9 cellular contexts compared by ENCODE assay signal in genomic region chr2:176093145-176093888, GRCh38. TPM values are rescaled to one million over a fixed set of nuclear protein-coding genes. Genes with fewer than 3 reads are reported as not detected.
DNase-seq lines count a peak whose midpoint lies in the region; ATAC-seq and TF ChIP-seq lines count a peak whose summit lies in the region.
"Had no signal": no experiment of that assay in that cellular context is flagged by ENCODE, and none has a peak within 500 bp of the region (broad histone marks: within the 10 kb centered on the region; RNA-seq: fewer than 3 reads in every experiment).

No MANE protein-coding gene starts in this region.

- H3K56ac ChIP-seq in mesendoderm (ENCODE audit: low read length), result peak overlapping the region; percentile 56

- WGBS in mesendoderm (ENCODE audit: extremely low coverage, insufficient coverage, low lambda C conversion rate), result no CpG with 5 or more reads among the region's 52 CpGs

- H3K36me3 ChIP-seq in mesendoderm (ENCODE audit: control insufficient read depth, insufficient read depth, low read length), result no peaks in the 10 kb centered on the region

- H4K5ac ChIP-seq in mesendoderm (ENCODE audit: low read length), result no peak overlapping the region

- H3K4me3 ChIP-seq in AG04449 (ENCODE audit: low read depth, low read length) (no peak overlapping the region), mesendoderm (ENCODE audit: low read length) (no peak overlapping the region)

- peaks cover 7% of the 10 kb centered on the region for H3K4me1 ChIP-seq in mesendoderm (ENCODE audit: control insufficient read depth, low read depth, low read length)

- POLR2A ChIA-PET in AG04449 (lab: Yijun Ruan, JAX), result no interaction called here

- no peak overlapping the region for H3K4ac ChIP-seq in mesendoderm (ENCODE audit: low read depth, low read length)

- no peak overlapping the region for H2AK5ac ChIP-seq in mesendoderm (ENCODE audit: low read length)

- H3K9ac ChIP-seq in mesendoderm (ENCODE audit: low read length), result peak overlapping the region; percentile 24

- no peaks in the 10 kb centered on the region for H3K79me1 ChIP-seq in mesendoderm (ENCODE audit: low read length)

- no peak overlapping the region for H2BK5ac ChIP-seq in mesendoderm (ENCODE audit: low read length)

- CTCF ChIA-PET in AG04449 (lab: Yijun Ruan, JAX), result interaction anchor here (0.7 to 6.3 kb wide), 5 partner anchors 402 to 727 kb away, joined by 3 to 82 read pairs (median 3); no protein-coding TSS in a partner anchor

- H3K27me3 ChIP-seq in mesendoderm (ENCODE audit: insufficient read depth, low read length, poor library complexity), result peaks cover 64% of the 10 kb centered on the region

- H3K4me2 ChIP-seq in mesendoderm (ENCODE audit: low read length), result peak overlapping the region; percentile 60

- peak; percentile 6 for TF ChIP-seq CTCF in AG04449 (IDR thresholded peaks at IDR 0.05; ENCODE audit: insufficient read depth, low read length, missing control alignments)

- no peak overlapping the region for H2BK15ac ChIP-seq in mesendoderm (replicated peaks; ENCODE audit: low read depth)

- no peak for DNase-seq in AG04449 (ENCODE audit: low read depth, low spot score)
- DNase-seq in EH (ENCODE audit: low read depth), result peak; percentile 53
- peak; percentile 67 for DNase-seq in SW480 (ENCODE audit: low spot score)
- DNase-seq in mesendoderm, result peak; percentile 48
- DNase-seq in HK-2 (ENCODE audit: unreplicated experiment), result no peak

- H2BK120ac ChIP-seq in mesendoderm (ENCODE audit: low read depth, low read length), result no peak overlapping the region

- peak overlapping the region; percentile 54 for H3K23ac ChIP-seq in mesendoderm (ENCODE audit: low read length)

- H3K27ac ChIP-seq in mesendoderm (ENCODE audit: low read depth, low read length), result no peak overlapping the region

- H4K8ac ChIP-seq in mesendoderm (ENCODE audit: low read depth, low read length), result no peak overlapping the region

- H3K18ac ChIP-seq in mesendoderm (ENCODE audit: low read length), result no peak overlapping the region

- ATAC-seq in GM19463 (IDR thresholded peaks at IDR 0.05; ENCODE audit: unreplicated experiment) (no peak), GM21576 (IDR thresholded peaks at IDR 0.05; ENCODE audit: unreplicated experiment) (no peak), GM18868 (IDR thresholded peaks at IDR 0.05; ENCODE audit: unreplicated experiment) (no peak)
- ATAC-seq: Panc1 had no signal

- H3K79me2 ChIP-seq in mesendoderm (ENCODE audit: control insufficient read depth, insufficient read depth, low read length), result no peaks in the 10 kb centered on the region

RNA-seq across cellular contexts. Expression of gene HOXD13, which starts 0.8 kb away (rescaled TPM):
- 0.18 TPM for polyA plus RNA-seq in mesendoderm (2013, experiment 1 of 2)
- 0.10 TPM for polyA plus RNA-seq in mesendoderm (2013, experiment 2 of 2)

RNA-seq across cellular contexts. Expression of gene HOXD12, which starts 6.3 kb away (rescaled TPM):
- polyA plus RNA-seq in mesendoderm (2013, experiment 1 of 2), result not detected
- polyA plus RNA-seq in mesendoderm (2013, experiment 2 of 2), result not detected

RNA-seq across cellular contexts. Expression of gene EVX2, which starts 9.6 kb away (rescaled TPM):
- 0.01 TPM for polyA plus RNA-seq in mesendoderm (2013, experiment 1 of 2)
- not detected for polyA plus RNA-seq in mesendoderm (2013, experiment 2 of 2)

RNA-seq across cellular contexts. Expression of gene HOXD11, which starts 13.8 kb away (rescaled TPM):
- polyA plus RNA-seq in mesendoderm (2013, experiment 1 of 2), result 0.08 TPM
- polyA plus RNA-seq in mesendoderm (2013, experiment 2 of 2), result 0.08 TPM

RNA-seq across cellular contexts. Expression of gene HOXD10, which starts 23.3 kb away (rescaled TPM):
- polyA plus RNA-seq in mesendoderm (2013, experiment 1 of 2), result not detected
- not detected for polyA plus RNA-seq in mesendoderm (2013, experiment 2 of 2)

Comparison
In these comparisons a context has a peak if more than half of its experiments do, and no peak if none do; other contexts are left out.
1. DNase-seq: peak in EH (single experiment), SW480 (single experiment) and mesendoderm (single experiment); none in AG04449 (single experiment) and HK-2 (single experiment).